Comparison of ENCODE assay signal across 17 cellular contexts in the genomic region with DNA sequence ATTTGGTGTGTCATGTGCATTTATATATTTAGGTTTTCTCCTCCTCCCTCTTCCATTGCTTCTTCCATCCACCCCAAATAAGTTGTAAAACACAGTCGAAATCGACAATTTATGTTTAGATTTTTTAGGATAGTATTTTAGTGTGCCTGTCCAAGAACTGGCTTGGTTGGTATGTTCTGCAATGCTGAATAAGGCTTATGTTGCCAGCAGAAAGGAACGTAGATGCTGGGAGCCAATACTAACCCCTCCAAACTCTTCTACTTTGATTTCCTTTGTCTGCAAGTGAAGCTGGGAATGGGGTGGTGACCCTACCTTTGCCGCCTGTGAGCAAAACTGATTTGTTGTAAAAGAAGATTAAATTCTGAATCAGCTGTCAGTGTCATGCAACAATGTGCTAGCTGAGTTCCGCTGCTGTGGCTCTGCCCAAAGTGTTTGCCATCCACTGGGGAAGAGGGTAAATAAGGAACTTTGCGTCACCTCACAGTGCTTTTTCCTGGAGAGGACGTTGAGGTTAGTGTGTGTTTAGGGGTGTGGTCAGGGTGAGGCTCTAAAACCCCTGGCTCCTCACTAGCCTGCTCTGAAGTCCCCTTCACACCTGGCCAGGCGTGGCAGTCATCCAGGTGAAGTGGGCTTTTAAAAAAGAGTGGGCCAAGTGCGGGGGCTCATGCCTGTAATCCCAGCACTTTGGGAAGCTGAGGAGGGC. TPM values are rescaled to one million over a fixed set of nuclear protein-coding genes. Genes with fewer than 3 reads are reported as not detected.
A peak's percentile ranks its signal among the peaks of the same experiment; 100 is the strongest.
DNase-seq lines count a peak whose midpoint lies in the region; ATAC-seq and TF ChIP-seq lines count a peak whose summit lies in the region.
"Had no signal": no experiment of that assay in that cellular context is flagged by ENCODE, and none has a peak within 500 bp of the region (broad histone marks: within the 10 kb centered on the region; RNA-seq: fewer than 3 reads in every experiment).

No MANE protein-coding gene starts in this region.

- no peak for TF ChIP-seq CTCF in NB4 (IDR thresholded peaks at IDR 0.05; ENCODE audit: low read depth, low read length)
- TF ChIP-seq CTCF in activated CD8-positive, alpha-beta T cell treated with anti-CD3 and anti-CD28 coated beads for 36 hours (IDR thresholded peaks at IDR 0.05): no peak

- DNase-seq in DMS53 treated with DMSO at 0.1 percent for 48 hours (lab: John Stamatoyannopoulos, UW; ENCODE audit: unreplicated experiment) (peak; percentile 6), NB4 (ENCODE audit: low read depth) (peak; percentile 44), Right ventricle myocardium superior (no peak), myocyte (ENCODE audit: low read depth) (peak; percentile 65), OCI-M1 (lab: John Stamatoyannopoulos, UW) (no peak), NCI-H446 treated with DMSO at 0.1 percent for 48 hours (lab: John Stamatoyannopoulos, UW) (no peak)
- DNase-seq in activated CD8-positive, alpha-beta T cell treated with anti-CD3 and anti-CD28 coated beads for 36 hours: no peak
- no peak for DNase-seq in stimulated activated CD4-positive, alpha-beta T cell treated with anti-CD3 and anti-CD28 coated beads, Interleukin-15, amount 100 ng/mL, for 24 hours
- DNase-seq: activated CD4-positive, alpha-beta memory T cell treated with anti-CD3 and anti-CD28 coated beads, Interleukin-2, amount 10 ng/mL, durations not matched to agents 7 days and 5 days; central memory CD4-positive, alpha-beta T cell; COR-L47; GF-D8; GOT3; hypothalamus; kidney; testis had no signal

- intact Hi-C loops in Right ventricle myocardium superior (cut with DNase I): no loop called here
- intact Hi-C loops in activated CD8-positive, alpha-beta T cell treated with anti-CD3 and anti-CD28 coated beads for 36 hours (cut with micrococcal nuclease): no loop called here

- no peaks in the 10 kb centered on the region for H3K9me3 Mint-ChIP-seq in activated CD8-positive, alpha-beta T cell treated with anti-CD3 and anti-CD28 coated beads for 36 hours
- H3K9me3 Mint-ChIP-seq: activated CD4-positive, alpha-beta memory T cell treated with anti-CD3 and anti-CD28 coated beads, Interleukin-2, amount 10 ng/mL, durations not matched to agents 7 days and 5 days; activated T-helper 2 cell treated with anti-CD3 and anti-CD28 coated beads, Interferon-gamma antibody, Interleukin-2, Interleukin-4, amounts not matched to agents 10 μg/mL and 5 μg/mL and 100 μg/mL, durations not matched to agents 14 hours and 24 hours and 36 hours had no signal

- peak; percentile 75 for ATAC-seq in Right ventricle myocardium superior (ENCODE audit: poor library complexity)
- ATAC-seq in activated CD8-positive, alpha-beta T cell treated with anti-CD3 and anti-CD28 coated beads for 36 hours: no peak

- H3K4me3 Mint-ChIP-seq in activated CD8-positive, alpha-beta T cell treated with anti-CD3 and anti-CD28 coated beads for 36 hours: no peak overlapping the region
- H3K4me3 Mint-ChIP-seq: activated CD4-positive, alpha-beta memory T cell treated with anti-CD3 and anti-CD28 coated beads, Interleukin-2, amount 10 ng/mL, durations not matched to agents 7 days and 5 days had no signal

- no peak overlapping the region for H3K27ac Mint-ChIP-seq in activated CD8-positive, alpha-beta T cell treated with anti-CD3 and anti-CD28 coated beads for 36 hours
- H3K27ac Mint-ChIP-seq: activated CD4-positive, alpha-beta memory T cell treated with anti-CD3 and anti-CD28 coated beads, Interleukin-2, amount 10 ng/mL, durations not matched to agents 7 days and 5 days; activated T-helper 2 cell treated with anti-CD3 and anti-CD28 coated beads, Interferon-gamma antibody, Interleukin-2, Interleukin-4, amounts not matched to agents 10 μg/mL and 5 μg/mL and 100 μg/mL, durations not matched to agents 14 hours and 24 hours and 36 hours had no signal

- CTCF ChIA-PET in activated CD8-positive, alpha-beta T cell treated with anti-CD3 and anti-CD28 coated beads for 36 hours (lab: Charles Lee): no interaction called here

- H3K4me3 ChIP-seq in NB4 (ENCODE audit: low read depth, low read length): no peak overlapping the region
- H3K4me3 ChIP-seq: testis had no signal

- H3K36me3 Mint-ChIP-seq in activated CD8-positive, alpha-beta T cell treated with anti-CD3 and anti-CD28 coated beads for 36 hours (ENCODE audit: low read depth): no peaks in the 10 kb centered on the region

- H3K27me3 Mint-ChIP-seq in activated CD8-positive, alpha-beta T cell treated with anti-CD3 and anti-CD28 coated beads for 36 hours: peaks cover 15% of the 10 kb centered on the region
- H3K27me3 Mint-ChIP-seq: activated CD4-positive, alpha-beta memory T cell treated with anti-CD3 and anti-CD28 coated beads, Interleukin-2, amount 10 ng/mL, durations not matched to agents 7 days and 5 days had no signal

- POLR2A ChIA-PET in activated CD8-positive, alpha-beta T cell treated with anti-CD3 and anti-CD28 coated beads for 36 hours (lab: Charles Lee): no interaction called here

- TF ChIP-seq POLR2A in NB4 (IDR thresholded peaks at IDR 0.05; ENCODE audit: extremely low read depth, insufficient read length): no peak

- no peaks in the 10 kb centered on the region for H3K4me1 Mint-ChIP-seq in activated CD8-positive, alpha-beta T cell treated with anti-CD3 and anti-CD28 coated beads for 36 hours (ENCODE audit: low read depth)
- H3K4me1 Mint-ChIP-seq: activated CD4-positive, alpha-beta memory T cell treated with anti-CD3 and anti-CD28 coated beads, Interleukin-2, amount 10 ng/mL, durations not matched to agents 7 days and 5 days had no signal

RNA-seq across cellular contexts. Expression of a gene that starts 44.4 kb away (rescaled TPM):
- total RNA-seq in Right ventricle myocardium superior (349 TPM), myocyte (25.1 and 34.1 TPM in 2 replicates)
- polyA plus RNA-seq in myocyte (2012): 27.0 TPM
- not detected for total RNA-seq in activated CD8-positive, alpha-beta T cell treated with anti-CD3 and anti-CD28 coated beads for 36 hours
- total RNA-seq: activated CD4-positive, alpha-beta memory T cell treated with anti-CD3 and anti-CD28 coated beads, Interleukin-2, amount 10 ng/mL, durations not matched to agents 7 days and 5 days; activated T-helper 2 cell treated with anti-CD3 and anti-CD28 coated beads, Interferon-gamma antibody, Interleukin-2, Interleukin-4, amounts not matched to agents 10 μg/mL and 5 μg/mL and 100 μg/mL, durations not matched to agents 14 hours and 24 hours and 36 hours had no signal

RNA-seq across cellular contexts. Expression of a gene that starts 58.4 kb away (rescaled TPM):
- total RNA-seq in Right ventricle myocardium superior: 23.7 TPM
- 24.4 and 24.6 TPM in 2 replicates for total RNA-seq in myocyte
- polyA plus RNA-seq in myocyte (2012): 8.4 TPM
- 10 to 100 TPM; 49.7 to 50.8 TPM for total RNA-seq in activated CD8-positive, alpha-beta T cell treated with anti-CD3 and anti-CD28 coated beads for 36 hours

Comparison
In these comparisons a context has a peak if more than half of its experiments do, and no peak if none do; other contexts are left out.
1. DNase-seq: peak in DMS53 treated with DMSO at 0.1 percent for 48 hours (single experiment), NB4 (single experiment) and myocyte (single experiment); none in Right ventricle myocardium superior (single experiment), activated CD8-positive, alpha-beta T cell treated with anti-CD3 and anti-CD28 coated beads for 36 hours (single experiment), OCI-M1 (single experiment), NCI-H446 treated with DMSO at 0.1 percent for 48 hours (single experiment) and stimulated activated CD4-positive, alpha-beta T cell treated with anti-CD3 and anti-CD28 coated beads, Interleukin-15, amount 100 ng/mL, for 24 hours (single experiment).
2. RNA of a gene that starts 44.4 kb away (total RNA-seq): 349 TPM in Right ventricle myocardium superior (single experiment) and 25.1 to 34.1 TPM in myocyte; not detected in activated CD8-positive, alpha-beta T cell treated with anti-CD3 and anti-CD28 coated beads for 36 hours; every median in the first group is over 10 times any median in the second.